9 cellular contexts compared by ENCODE assay signal in the genomic region with DNA sequence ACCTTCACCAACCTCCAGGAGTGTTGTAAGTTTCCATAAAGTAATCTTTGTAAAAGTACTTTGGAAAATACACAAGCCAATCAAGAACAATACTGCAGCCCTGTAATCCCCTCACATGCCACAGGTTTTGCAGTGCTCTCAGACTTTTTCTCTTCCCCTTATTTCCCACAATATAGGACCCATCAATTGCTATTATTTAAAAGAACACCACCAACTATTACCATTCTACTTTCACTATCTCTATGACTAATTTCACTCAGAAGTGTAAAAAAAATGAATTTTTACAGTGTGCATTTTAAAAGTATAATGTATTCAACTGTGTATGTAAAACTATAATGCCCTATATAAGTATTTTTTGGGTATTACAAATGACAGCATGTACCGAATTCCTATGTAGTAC. TPM values are rescaled to one million over a fixed set of nuclear protein-coding genes. Genes with fewer than 3 reads are reported as not detected.
DNase-seq lines count a peak whose midpoint lies in the region; ATAC-seq and TF ChIP-seq lines count a peak whose summit lies in the region.
"Had no signal": no experiment of that assay in that cellular context is flagged by ENCODE, and none has a peak within 500 bp of the region (broad histone marks: within the 10 kb centered on the region; RNA-seq: fewer than 3 reads in every experiment).

No MANE protein-coding gene starts in this region.

- peak overlapping the region; percentile 82 to 96 for H3K4me3 Mint-ChIP-seq in H9
- peak overlapping the region; percentile 87 for H3K4me3 Mint-ChIP-seq in natural killer cell

- H3K36me3 ChIP-seq in adrenal gland (replicated peaks in 1 of 2) (no peaks in the 10 kb centered on the region), osteoblast (ENCODE audit: insufficient read depth, low read length) (no peaks in the 10 kb centered on the region)

- H3K4me1 Mint-ChIP-seq in H9: peaks cover 20 to 40% of the 10 kb centered on the region in 2 experiments
- H3K4me1 Mint-ChIP-seq in natural killer cell: peaks cover 56 to 71% of the 10 kb centered on the region in 2 donors

- H4K20me1 ChIP-seq in H9 (ENCODE audit: control insufficient read depth, insufficient read depth, insufficient read length) (no peaks in the 10 kb centered on the region), osteoblast (ENCODE audit: insufficient read depth, low read length) (no peaks in the 10 kb centered on the region)

- no peak overlapping the region for H3K4ac ChIP-seq in H9 (ENCODE audit: low read depth, low read length)

- ATAC-seq in natural killer cell (no peak), HG02571 (IDR thresholded peaks at IDR 0.05; ENCODE audit: unreplicated experiment) (no peak), HG03378 (IDR thresholded peaks at IDR 0.05; ENCODE audit: unreplicated experiment) (no peak)
- ATAC-seq: Panc1 had no signal

- no peak overlapping the region for H2BK12ac ChIP-seq in H9 (ENCODE audit: insufficient read length, low read depth, low read length)

- H2BK20ac ChIP-seq in H9 (ENCODE audit: low read depth, low read length, poor library complexity, severe bottlenecking): no peak overlapping the region

- H3K56ac ChIP-seq in H9 (ENCODE audit: insufficient read length, low read depth, low read length): no peak overlapping the region

- H3K27ac ChIP-seq in H9 (ENCODE audit: insufficient read length, low read depth, low read length): no peak overlapping the region
- peak overlapping the region; percentile 67 to 93 (median 78) for H3K27ac ChIP-seq in adrenal gland
- H3K27ac ChIP-seq in osteoblast (ENCODE audit: low read depth, low read length): no peak overlapping the region

- H4K5ac ChIP-seq in H9 (ENCODE audit: insufficient read length, low read depth, low read length): no peak overlapping the region

- H2BK120ac ChIP-seq in H9 (ENCODE audit: low read depth, low read length, poor library complexity, severe bottlenecking): no peak overlapping the region

- no peak overlapping the region for H4K8ac ChIP-seq in H9 (replicated peaks; ENCODE audit: insufficient read length, low read depth, low read length)

- no peak overlapping the region for H3K23ac ChIP-seq in H9 (ENCODE audit: insufficient read length, low read depth, low read length)

- H3K27me3 ChIP-seq in H9 (ENCODE audit: insufficient read depth, low read length) (no peaks in the 10 kb centered on the region), adrenal gland (no peaks in the 10 kb centered on the region), osteoblast (ENCODE audit: insufficient read depth, low read length) (no peaks in the 10 kb centered on the region)

- DNase-seq in CD1c-positive myeloid dendritic cell (ENCODE audit: extremely low spot score) (peak; percentile 24), H9 (no peak), adrenal gland (no peak), natural killer cell (no peak), SHP77 treated with DMSO at 0.1 percent for 48 hours (lab: John Stamatoyannopoulos, UW) (no peak), osteoblast (ENCODE audit: insufficient read length, low spot score, missing footprints) (no peak)

- WGBS in H9 (ENCODE audit: extremely low coverage, insufficient read length, low lambda C conversion rate): no CpG with 5 or more reads among the region's 1 CpG
- WGBS in adrenal gland, 4 donors: 30 to 49% (median 41%) methylated on average over 1 of the region's 1 CpG

- no peak overlapping the region for H3K27ac Mint-ChIP-seq in H9
- peak overlapping the region; percentile 74 to 95 for H3K27ac Mint-ChIP-seq in natural killer cell

- H3K79me1 ChIP-seq in H9 (ENCODE audit: insufficient read depth, low read depth, low read length, poor library complexity, severe bottlenecking): no peaks in the 10 kb centered on the region

- H3K4me3 ChIP-seq in adrenal gland: peak overlapping the region in 2 of 4 donors; percentile 76 to 90
- H3K4me3 ChIP-seq in osteoblast (ENCODE audit: insufficient read depth, low read length): no peak overlapping the region

- H3K23me2 ChIP-seq in H9 (ENCODE audit: insufficient read length, low read depth, low read length, poor library complexity, severe bottlenecking): peaks cover 10% of the 10 kb centered on the region

- H3K27me3 Mint-ChIP-seq in H9 (ENCODE audit: low read depth) (peaks cover 17% of the 10 kb centered on the region), natural killer cell (ENCODE audit: low read depth in 2 of 2) (no peaks in the 10 kb centered on the region)

- H3K18ac ChIP-seq in H9 (ENCODE audit: insufficient read length, low read depth, low read length): no peak overlapping the region

- H3K36me3 Mint-ChIP-seq in H9 (ENCODE audit: insufficient read depth in 1 of 3, low read depth in 3 of 3) (peaks cover 2 to 26% (median 22%) of the 10 kb centered on the region in 3 experiments), natural killer cell (peaks cover 8% of the 10 kb centered on the region)

- H4K91ac ChIP-seq in H9 (ENCODE audit: insufficient read length, low read depth, low read length): no peak overlapping the region

- no peak overlapping the region for H3K9ac ChIP-seq in H9 (ENCODE audit: extremely low read depth, insufficient read length, low read length)

- TF ChIP-seq POLR2A in adrenal gland (IDR thresholded peaks at IDR 0.05): no peak

- no peak overlapping the region for H2BK15ac ChIP-seq in H9 (ENCODE audit: low read depth, low read length)

- H3K9me3 Mint-ChIP-seq in H9: peaks cover 5 to 20% of the 10 kb centered on the region in 2 experiments; a peak in 4 of 5 replicates
- peaks cover 0 to 4% of the 10 kb centered on the region in 2 donors for H3K9me3 Mint-ChIP-seq in natural killer cell

- TF ChIP-seq CTCF in H9 (conservative IDR thresholded peaks at IDR 0.05) (no peak), adrenal gland (IDR thresholded peaks at IDR 0.05) (peak in 1 of 6 experiments; percentile 11), natural killer cell (IDR thresholded peaks at IDR 0.05) (no peak), osteoblast (IDR thresholded peaks at IDR 0.05; ENCODE audit: extremely low read depth, low read depth, low read length) (no peak)

- H3K4me1 ChIP-seq in H9 (ENCODE audit: insufficient read depth, low read length): no peaks in the 10 kb centered on the region
- H3K4me1 ChIP-seq in adrenal gland (replicated peaks in 1 of 2): peaks cover 22 to 38% of the 10 kb centered on the region in 2 donors
- H3K4me1 ChIP-seq in osteoblast (ENCODE audit: insufficient read depth, low read length): peaks cover 22% of the 10 kb centered on the region

- H2BK5ac ChIP-seq in H9 (ENCODE audit: insufficient read length, low read length): no peak overlapping the region

- no peak overlapping the region for H3K14ac ChIP-seq in H9 (ENCODE audit: insufficient read depth, low read length)

- H3K79me2 ChIP-seq in H9 (ENCODE audit: insufficient read depth, low read length) (no peaks in the 10 kb centered on the region), osteoblast (ENCODE audit: insufficient read depth, low read length) (no peaks in the 10 kb centered on the region)

- H3T11ph ChIP-seq in H9 (ENCODE audit: low read length): no peak overlapping the region

- H3K9me3 ChIP-seq in H9 (ENCODE audit: control insufficient read depth, low read depth, low read length) (no peaks in the 10 kb centered on the region), adrenal gland (replicated peaks in 1 of 3) (no peaks in the 10 kb centered on the region), osteoblast (ENCODE audit: low read depth, low read length) (no peaks in the 10 kb centered on the region)

- H2AK5ac ChIP-seq in H9 (ENCODE audit: insufficient read length, low read length): no peak overlapping the region

- no peak overlapping the region for H2AFZ ChIP-seq in H9 (ENCODE audit: low read length)
- H2AFZ ChIP-seq in osteoblast (ENCODE audit: low read length): no peak overlapping the region

- intact Hi-C loops in adrenal gland (cut with DNase I) (no loop called here), natural killer cell (cut with micrococcal nuclease) (no loop called here)

- H3K4me2 ChIP-seq in H9 (ENCODE audit: insufficient read depth, insufficient read length, low read length) (no peak overlapping the region), osteoblast (ENCODE audit: insufficient read depth, low read length) (no peak overlapping the region)

RNA-seq across cellular contexts. Expression of gene ATP8A1, which starts 1.7 kb away (rescaled TPM):
- total RNA-seq in H9 (2021) (5.1 and 5.7 TPM in 2 replicates), adrenal gland (10 to 100 TPM; 15.5 to 58.3 (median 32.8) TPM), natural killer cell (100 to 1,000 TPM in 2 of 3 donors, 10 to 100 TPM in 1; 84.8 to 156 (median 147) TPM), osteoblast (2.1 and 2.5 TPM in 2 replicates)
- polyA plus RNA-seq in adrenal gland: 10 to 100 TPM; 14.4 to 24.9 (median 15.6) TPM

Comparison
In these comparisons a context has a peak if more than half of its experiments do, and no peak if none do; other contexts are left out.
1. H3K27ac ChIP-seq: peak in adrenal gland (5 of 5); none in H9 (single experiment) and osteoblast (single experiment).
2. H3K27ac Mint-ChIP-seq: peak in natural killer cell (2 of 2); none in H9 (0 of 3).